17 cellular contexts compared by ENCODE assay signal in genomic region chr9:37917801-37918664, GRCh38. TPM values are rescaled to one million over a fixed set of nuclear protein-coding genes. Genes with fewer than 3 reads are reported as not detected.
A peak's percentile ranks its signal among the peaks of the same experiment; 100 is the strongest.
DNase-seq lines count a peak whose midpoint lies in the region; ATAC-seq and TF ChIP-seq lines count a peak whose summit lies in the region.
"Had no signal": no experiment of that assay in that cellular context is flagged by ENCODE, and none has a peak within 500 bp of the region (broad histone marks: within the 10 kb centered on the region; RNA-seq: fewer than 3 reads in every experiment).

No MANE protein-coding gene starts in this region.

- peaks cover 3% of the 10 kb centered on the region for H3K36me3 Mint-ChIP-seq in neural progenitor cell

- no peak overlapping the region for H3K4me3 Mint-ChIP-seq in neural progenitor cell

- no peak for TF ChIP-seq CTCF in right atrium auricular region (IDR thresholded peaks at IDR 0.05)
- no peak for TF ChIP-seq CTCF in neural progenitor cell (IDR thresholded peaks at IDR 0.05)
- TF ChIP-seq CTCF in tibial artery (IDR thresholded peaks at IDR 0.05), result no peak

- peaks cover 41% of the 10 kb centered on the region for H3K4me1 Mint-ChIP-seq in neural progenitor cell

- H3K4me1 ChIP-seq in right atrium auricular region, result peaks cover 0 to 57% of the 10 kb centered on the region in 2 donors
- peaks cover 36% of the 10 kb centered on the region for H3K4me1 ChIP-seq in neural progenitor cell
- peaks cover 0 to 4% (median 0%) of the 10 kb centered on the region in 4 donors for H3K4me1 ChIP-seq in tibial artery
- H3K4me1 ChIP-seq: BLaER1 had no signal

- H3K27ac ChIP-seq in right atrium auricular region (peak overlapping the region; percentile 47 to 59), neural progenitor cell (no peak overlapping the region), tibial artery (no peak overlapping the region)
- H3K27ac ChIP-seq: 22Rv1, BLaER1 had no signal

- H3K4me2 ChIP-seq in neural progenitor cell, result no peak overlapping the region
- H3K4me2 ChIP-seq: BLaER1 had no signal

- peaks cover 2% of the 10 kb centered on the region for H3K27me3 Mint-ChIP-seq in neural progenitor cell (ENCODE audit: insufficient read depth, low read depth)

- H3K27me3 ChIP-seq in right atrium auricular region (no peaks in the 10 kb centered on the region), neural progenitor cell (no peaks in the 10 kb centered on the region), tibial artery (no peaks in the 10 kb centered on the region)
- H3K27me3 ChIP-seq: BLaER1, MG63 had no signal

- no peaks in the 10 kb centered on the region for H3K9me3 ChIP-seq in right atrium auricular region
- no peaks in the 10 kb centered on the region for H3K9me3 ChIP-seq in neural progenitor cell (ENCODE audit: low read depth)
- no peaks in the 10 kb centered on the region for H3K9me3 ChIP-seq in tibial artery
- H3K9me3 ChIP-seq: BLaER1, MG63 had no signal

- H3K9ac ChIP-seq in neural progenitor cell, result no peak overlapping the region
- H3K9ac ChIP-seq: BLaER1 had no signal

- peaks cover 5% of the 10 kb centered on the region for H3F3A ChIP-seq in neural progenitor cell (ENCODE audit: low read depth)

- H3K27ac Mint-ChIP-seq in neural progenitor cell, result peak overlapping the region; percentile 92

- no peaks in the 10 kb centered on the region for H3K79me2 ChIP-seq in neural progenitor cell (ENCODE audit: low read depth)

- H3K4me3 ChIP-seq in right atrium auricular region (no peak overlapping the region), neural progenitor cell (no peak overlapping the region), tibial artery (no peak overlapping the region)
- H3K4me3 ChIP-seq: BLaER1, MG63 had no signal

- no peak for ATAC-seq in GM21515 (IDR thresholded peaks at IDR 0.05; ENCODE audit: unreplicated experiment)
- ATAC-seq: HCT116 had no signal

- intact Hi-C loops in tibial artery (cut with DNase I; ENCODE audit: low total_unique reads), result no loop called here

- H2AFZ ChIP-seq in neural progenitor cell (replicated peaks), result no peak overlapping the region

- peaks cover 26% of the 10 kb centered on the region for H3K36me3 ChIP-seq in right atrium auricular region
- H3K36me3 ChIP-seq in neural progenitor cell, result no peaks in the 10 kb centered on the region
- H3K36me3 ChIP-seq in tibial artery, result peaks cover 0 to 38% (median 24%) of the 10 kb centered on the region in 3 donors
- H3K36me3 ChIP-seq: BLaER1 had no signal

- no peaks in the 10 kb centered on the region for H4K20me1 ChIP-seq in neural progenitor cell (ENCODE audit: low read depth)
- H4K20me1 ChIP-seq: BLaER1 had no signal

- H3K9me3 Mint-ChIP-seq in neural progenitor cell, result no peaks in the 10 kb centered on the region

- DNase-seq in activated effector memory CD4-positive, alpha-beta T cell treated with anti-CD3 and anti-CD28 coated beads, Interleukin-2, amount 50 U/mL, for 16 hours, result peak; percentile 50
- DNase-seq in activated effector memory CD4-positive, alpha-beta T cell treated with Interleukin-2 at 50 U/mL for 16 hours, result no peak
- DNase-seq in right atrium auricular region (ENCODE audit: low spot score) (no peak), neural progenitor cell (ENCODE audit: low spot score) (no peak), tibial artery (peak; percentile 10 to 59), HuH-7.5 (ENCODE audit: low spot score) (no peak), NOMO-1 (lab: John Stamatoyannopoulos, UW; ENCODE audit: unreplicated experiment in 2 of 2) (no peak)
- DNase-seq: activated CD4-positive, alpha-beta T cell treated with anti-CD3 and anti-CD28 coated beads for 1 hour; activated naive CD4-positive, alpha-beta T cell treated with Interleukin-2 at 50 U/mL for 16 hours; MG63; NCI-H187; SHP77 treated with DMSO at 0.1 percent for 48 hours; stimulated activated CD4-positive, alpha-beta T cell treated with anti-CD3 and anti-CD28 coated beads, Interleukin-4, amount 100 ng/mL, for 24 hours had no signal

RNA-seq across cellular contexts. Expression of gene SLC25A51, which starts 14.1 kb away (rescaled TPM):
- total RNA-seq in right atrium auricular region (10 to 100 TPM; 23.5 to 27.1 TPM), neural progenitor cell (ENCODE audit: low replicate concordance) (22.6 and 24.6 TPM in 2 replicates)

Comparison
In these comparisons a context has a peak if more than half of its experiments do, and no peak if none do; other contexts are left out.
1. DNase-seq: peak in activated effector memory CD4-positive, alpha-beta T cell treated with anti-CD3 and anti-CD28 coated beads, Interleukin-2, amount 50 U/mL, for 16 hours (single experiment) and tibial artery (2 of 2); none in activated effector memory CD4-positive, alpha-beta T cell treated with Interleukin-2 at 50 U/mL for 16 hours (single experiment), right atrium auricular region (single experiment), neural progenitor cell (single experiment), HuH-7.5 (single experiment) and NOMO-1 (0 of 2).
2. H3K27ac ChIP-seq: peak in right atrium auricular region (2 of 2); none in neural progenitor cell (single experiment) and tibial artery (0 of 2).